Comparison of ENCODE assay signal across 1 cellular context in the genomic region with DNA sequence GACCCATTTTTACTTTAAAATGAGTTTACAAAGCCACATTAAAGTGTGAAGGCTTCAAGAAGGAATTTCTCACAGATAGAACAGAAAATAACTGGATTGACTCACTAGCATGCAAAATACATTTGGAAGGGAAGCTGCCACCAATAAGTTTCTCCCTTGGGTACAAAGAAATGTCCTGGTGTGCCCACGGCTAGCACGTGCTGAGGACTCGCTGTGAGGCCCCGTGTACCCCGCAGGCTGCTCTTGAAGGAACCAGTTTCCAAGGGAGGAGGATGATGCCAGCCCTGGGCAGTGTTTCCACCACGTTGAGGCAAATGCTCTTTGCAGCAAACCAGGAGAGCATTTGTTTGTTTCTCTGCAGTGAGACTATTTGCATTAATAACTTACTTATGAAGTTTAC.
TF ChIP-seq lines count a peak whose summit lies in the region.

No MANE protein-coding gene starts in this region.

TF ChIP-seq in endothelial cell of umbilical vein, 7 proteins besides CTCF, POLR2A, EP300 and RAD21 (continued from another document):
- TF ChIP-seq MAX (IDR thresholded peaks at IDR 0.05; ENCODE audit: insufficient read depth, insufficient read length): no peak
- TF ChIP-seq POLR2AphosphoS5 (IDR thresholded peaks at IDR 0.05; ENCODE audit: insufficient read depth, low read depth, low read length): no peak
- TF ChIP-seq JUN (IDR thresholded peaks at IDR 0.05; ENCODE audit: borderline replicate concordance, insufficient read depth, insufficient read length, low read depth): no peak
- TF ChIP-seq EZH2 (IDR thresholded peaks at IDR 0.05; ENCODE audit: borderline replicate concordance, low read depth, low read length, severe bottlenecking): no peak
